Comparison of ENCODE assay signal across 11 cellular contexts in genomic region chr11:78192911-78193341, GRCh38. TPM values are rescaled to one million over a fixed set of nuclear protein-coding genes. Genes with fewer than 3 reads are reported as not detected.
DNase-seq lines count a peak whose midpoint lies in the region; ATAC-seq and TF ChIP-seq lines count a peak whose summit lies in the region.
"Had no signal": no experiment of that assay in that cellular context is flagged by ENCODE, and none has a peak within 500 bp of the region (broad histone marks: within the 10 kb centered on the region; RNA-seq: fewer than 3 reads in every experiment).

No MANE protein-coding gene starts in this region.

- peaks cover 8 to 35% of the 10 kb centered on the region in 2 donors for H3K4me1 ChIP-seq in ascending aorta
- peaks cover 28% of the 10 kb centered on the region for H3K4me1 ChIP-seq in osteoblast (ENCODE audit: insufficient read depth, low read length)

- H3K79me2 ChIP-seq in osteoblast (ENCODE audit: insufficient read depth, low read length), result peaks cover 84% of the 10 kb centered on the region

- H3K27ac Mint-ChIP-seq in T-helper 1 cell treated with Interleukin-12 subunit alpha and Interleukin-12 subunit beta and Interleukin-4 antibody, amounts not matched to agents 30 μg/mL and 1 μg/mL, for 36 hours, result peak overlapping the region; percentile 69
- H3K27ac Mint-ChIP-seq: type B pancreatic cell had no signal

- H3K4me1 Mint-ChIP-seq in T-helper 1 cell treated with Interleukin-12 subunit alpha and Interleukin-12 subunit beta and Interleukin-4 antibody, amounts not matched to agents 30 μg/mL and 1 μg/mL, for 36 hours (ENCODE audit: low read depth), result peaks cover 49% of the 10 kb centered on the region

- H3K9me3 ChIP-seq in ascending aorta (no peaks in the 10 kb centered on the region), osteoblast (ENCODE audit: low read depth, low read length) (no peaks in the 10 kb centered on the region)

- peaks cover 28% of the 10 kb centered on the region for H3K36me3 Mint-ChIP-seq in T-helper 1 cell treated with Interleukin-12 subunit alpha and Interleukin-12 subunit beta and Interleukin-4 antibody, amounts not matched to agents 30 μg/mL and 1 μg/mL, for 36 hours (ENCODE audit: low read depth)
- H3K36me3 Mint-ChIP-seq: type B pancreatic cell had no signal

- H3K27ac ChIP-seq in HL-60 (replicated peaks) (peak overlapping the region; percentile 20; the same call in 1 of the 2 replicates), ascending aorta (peak overlapping the region; percentile 87 to 91), osteoblast (ENCODE audit: low read depth, low read length) (peak overlapping the region; percentile 78)

- peaks cover 46% of the 10 kb centered on the region for H4K20me1 ChIP-seq in osteoblast (ENCODE audit: insufficient read depth, low read length)

- H3K27me3 ChIP-seq in HL-60 (ENCODE audit: insufficient read depth, poor library complexity, severe bottlenecking) (no peaks in the 10 kb centered on the region), ascending aorta (no peaks in the 10 kb centered on the region), osteoblast (ENCODE audit: insufficient read depth, low read length) (no peaks in the 10 kb centered on the region)

- H3K9me3 Mint-ChIP-seq in T-helper 1 cell treated with Interleukin-12 subunit alpha and Interleukin-12 subunit beta and Interleukin-4 antibody, amounts not matched to agents 30 μg/mL and 1 μg/mL, for 36 hours, result no peaks in the 10 kb centered on the region
- H3K9me3 Mint-ChIP-seq: type B pancreatic cell had no signal

- H3K4me3 Mint-ChIP-seq in T-helper 1 cell treated with Interleukin-12 subunit alpha and Interleukin-12 subunit beta and Interleukin-4 antibody, amounts not matched to agents 30 μg/mL and 1 μg/mL, for 36 hours, result no peak overlapping the region

- H3K4me2 ChIP-seq in osteoblast (ENCODE audit: insufficient read depth, low read length), result peak overlapping the region; percentile 15

- H3K4me3 ChIP-seq in HL-60 (replicated peaks; ENCODE audit: insufficient read depth, low read length) (no peak overlapping the region), ascending aorta (peak overlapping the region in 1 of 2 donors; percentile 39), osteoblast (ENCODE audit: insufficient read depth, low read length) (no peak overlapping the region)

- no peak for TF ChIP-seq CTCF in HL-60 (IDR thresholded peaks at IDR 0.05; ENCODE audit: insufficient read depth, low read length)
- TF ChIP-seq CTCF in ascending aorta (IDR thresholded peaks at IDR 0.05), result no peak
- TF ChIP-seq CTCF in osteoblast (IDR thresholded peaks at IDR 0.05; ENCODE audit: extremely low read depth, low read depth, low read length), result no peak

- no peak for ATAC-seq in HG02642 (IDR thresholded peaks at IDR 0.05; ENCODE audit: poor library complexity, unreplicated experiment)

- intact Hi-C loops in ascending aorta (cut with DNase I), result loop anchor here (2.0 kb wide), 2 partner anchors 20 to 44 kb away; no protein-coding TSS in a partner anchor

- no peak for DNase-seq in T-helper 1 cell
- DNase-seq in HL-60 (ENCODE audit: low read depth in 1 of 2, low spot score in 1 of 2), result peak in 1 of 2 experiments; percentile 38
- DNase-seq in ascending aorta (ENCODE audit: low spot score in 2 of 2), result no peak
- DNase-seq in osteoblast (ENCODE audit: insufficient read length, low spot score, missing footprints), result peak; percentile 95
- no peak for DNase-seq in stimulated activated CD4-positive, alpha-beta T cell treated with anti-CD3 and anti-CD28 coated beads, Interleukin-2, amount 100 ng/mL, for 24 hours
- no peak for DNase-seq in NCI-H2196 (lab: John Stamatoyannopoulos, UW; ENCODE audit: unreplicated experiment)
- DNase-seq: amniotic stem cell, DMS79 treated with DMSO at 0.1 percent for 48 hours had no signal

- H3K36me3 ChIP-seq in ascending aorta, result peaks cover 2 to 13% of the 10 kb centered on the region in 2 donors
- H3K36me3 ChIP-seq in osteoblast (ENCODE audit: insufficient read depth, low read length), result peaks cover 8% of the 10 kb centered on the region

- H3K27me3 Mint-ChIP-seq in T-helper 1 cell treated with Interleukin-12 subunit alpha and Interleukin-12 subunit beta and Interleukin-4 antibody, amounts not matched to agents 30 μg/mL and 1 μg/mL, for 36 hours (ENCODE audit: low read depth), result no peaks in the 10 kb centered on the region
- H3K27me3 Mint-ChIP-seq: type B pancreatic cell had no signal

- peak overlapping the region; percentile 28 for H2AFZ ChIP-seq in osteoblast (ENCODE audit: low read length)

RNA-seq across cellular contexts. Expression of gene USP35, which starts 4.2 kb away (rescaled TPM):
- total RNA-seq in ascending aorta (34.0 TPM), osteoblast (21.4 and 26.2 TPM in 2 replicates)

RNA-seq across cellular contexts. Expression of gene KCTD21, which starts 4.5 kb away (rescaled TPM):
- total RNA-seq in ascending aorta (30.7 TPM), osteoblast (14.5 and 15.0 TPM in 2 replicates)

RNA-seq across cellular contexts. Expression of gene ALG8, which starts 53.5 kb away (rescaled TPM):
- total RNA-seq in ascending aorta, result 27.0 TPM
- total RNA-seq in osteoblast, result 38.4 and 46.6 TPM in 2 replicates

Comparison
In these comparisons a context has a peak if more than half of its experiments do, and no peak if none do; other contexts are left out.
1. H3K27ac ChIP-seq: peak in every context shown above with its lines; median percentile 89 in ascending aorta; 78 in osteoblast; 20 in HL-60.